In genomic region chr2:139645617-139646016, GRCh38 we compare ENCODE assay signal across 20 cellular contexts.
"Had no signal": no experiment of that assay in that cellular context is flagged by ENCODE, and none has a peak within 500 bp of the region (broad histone marks: within the 10 kb centered on the region; RNA-seq: fewer than 3 reads in every experiment).

No MANE protein-coding gene starts in this region.

- H3K4me3 ChIP-seq: esophagus squamous epithelium, left ventricle myocardium inferior, lower lobe of right lung, ovary, right atrium auricular region, sigmoid colon, skin epidermis, stomach, thoracic aorta, transverse colon had no signal

- DNase-seq: dermis blood vessel endothelial cell; esophagus squamous epithelium; foreskin fibroblast; immature natural killer cell; kidney; left cardiac atrium; left ventricle myocardium inferior; lower lobe of right lung; natural killer cell; nucleus accumbens; ovary; sigmoid colon; stimulated activated CD4-positive, alpha-beta T cell treated with anti-CD3 and anti-CD28 coated beads, Interleukin-12 subunit alpha, Interleukin-12 subunit beta, amount 100 ng/mL, for 4 hours; stimulated activated naive CD4-positive, alpha-beta T cell; stomach; substantia nigra; transverse colon had no signal

- H3K27ac ChIP-seq: esophagus squamous epithelium, left ventricle myocardium inferior, lower lobe of right lung, ovary, right atrium auricular region, sigmoid colon, skin epidermis, stomach, thoracic aorta, transverse colon had no signal

- H3K36me3 ChIP-seq: esophagus squamous epithelium, left ventricle myocardium inferior, lower lobe of right lung, ovary, right atrium auricular region, sigmoid colon, stomach, thoracic aorta, transverse colon had no signal

- H3K27me3 ChIP-seq: esophagus squamous epithelium, ovary, right atrium auricular region, sigmoid colon, stomach, transverse colon had no signal

- H3K9me3 ChIP-seq: lower lobe of right lung, ovary, thoracic aorta, transverse colon had no signal

- H3K4me1 ChIP-seq: esophagus squamous epithelium, left ventricle myocardium inferior, lower lobe of right lung, right atrium auricular region, sigmoid colon, stomach, transverse colon had no signal
